Comparison of ENCODE assay signal across 7 cellular contexts in the genomic region with DNA sequence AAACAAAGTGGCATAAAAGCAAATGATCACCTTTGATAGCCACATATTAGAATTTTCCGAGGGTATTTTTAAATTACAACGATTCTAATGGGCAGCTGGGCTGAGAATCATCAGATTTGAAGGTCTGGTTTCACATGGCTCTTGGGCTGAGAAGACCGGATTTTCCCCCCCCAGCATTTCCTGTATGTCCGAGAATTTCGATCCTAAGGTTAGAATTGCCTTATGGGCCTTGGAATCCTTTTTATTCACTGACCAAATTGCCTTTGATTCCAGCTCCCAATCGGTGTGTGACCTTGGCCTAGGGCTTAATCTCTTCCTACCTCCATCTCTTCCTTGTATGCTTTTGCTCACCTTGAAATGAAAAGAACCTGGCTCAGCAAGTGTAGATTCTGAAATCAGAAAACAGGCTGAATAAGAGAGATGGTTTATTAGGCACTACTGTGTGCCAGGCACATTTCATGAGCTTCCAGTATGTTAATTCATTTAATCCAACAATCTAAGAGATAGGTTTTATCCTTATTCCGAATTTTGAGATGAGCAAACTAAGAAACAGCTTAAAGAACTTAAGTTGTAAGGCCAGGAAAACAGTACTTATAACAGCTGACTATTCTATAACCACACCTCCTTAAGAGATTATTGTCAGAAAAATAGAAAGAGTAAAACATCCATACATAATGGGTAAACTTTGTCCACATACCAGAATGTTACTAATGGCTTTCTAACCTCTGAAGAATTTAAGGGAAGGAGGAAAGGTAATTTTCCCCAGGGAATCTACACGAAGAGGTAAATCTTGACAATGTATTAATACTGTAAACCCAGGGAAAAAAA. TPM values are rescaled to one million over a fixed set of nuclear protein-coding genes. Genes with fewer than 3 reads are reported as not detected.
A peak's percentile ranks its signal among the peaks of the same experiment; 100 is the strongest.
DNase-seq lines count a peak whose midpoint lies in the region; ATAC-seq and TF ChIP-seq lines count a peak whose summit lies in the region.

No MANE protein-coding gene starts in this region.

- H3K27ac ChIP-seq in HEK293 (ENCODE audit: extremely low read depth, low read depth, low read length) = no peak overlapping the region
- peak overlapping the region; percentile 77 for H3K27ac ChIP-seq in foreskin keratinocyte
- peak overlapping the region; percentile 51 to 96 (median 90) for H3K27ac ChIP-seq in skin epidermis

- H3K4me1 ChIP-seq in HEK293 (ENCODE audit: control insufficient read depth, insufficient read depth, low read length) (no peaks in the 10 kb centered on the region), foreskin keratinocyte (peaks cover 11% of the 10 kb centered on the region)

- H3K4me3 ChIP-seq in HEK293 (ENCODE audit: low read depth, low read length) (peak overlapping the region; percentile 90), skin epidermis (peak overlapping the region; percentile 50 to 87 (median 82))

- ATAC-seq in foreskin keratinocyte = no peak
- ATAC-seq in HG02610 (IDR thresholded peaks at IDR 0.05; ENCODE audit: unreplicated experiment) = no peak

- no peak for TF ChIP-seq CTCF in HEK293 (tag by site-specific recombination; IDR thresholded peaks at IDR 0.05)
- TF ChIP-seq CTCF in foreskin keratinocyte (conservative IDR thresholded peaks at IDR 0.05) = no peak

- H3K9me3 ChIP-seq in HEK293 (ENCODE audit: control insufficient read depth, insufficient read depth, low read depth, low read length) = no peaks in the 10 kb centered on the region

- POLR2A ChIA-PET in HEK293 (lab: Yijun Ruan, JAX) = interaction anchor here (0.6 to 6.2 kb wide), 11 partner anchors 23 to 1020 kb away, joined by 3 to 439 read pairs (median 53); a partner anchor contains a TSS

- DNase-seq in SW480 (ENCODE audit: low spot score) (peak; percentile 16), foreskin keratinocyte (peak in 1 of 2 donors; percentile 46), A172 (ENCODE audit: low spot score) (no peak), cerebellar nuclear complex (lab: John Stamatoyannopoulos, UW) (no peak)

- CTCF ChIA-PET in HEK293 (lab: Yijun Ruan, JAX) = interaction anchor here (0.6 to 1.2 kb wide), 7 partner anchors 16 to 407 kb away, joined by 3 to 6 read pairs (median 4); a partner anchor contains a TSS

- H3K27me3 ChIP-seq in foreskin keratinocyte = no peaks in the 10 kb centered on the region

- no peaks in the 10 kb centered on the region for H3K36me3 ChIP-seq in HEK293 (ENCODE audit: control insufficient read depth in 2 of 2, insufficient read depth in 1 of 2, low read length in 2 of 2)

TF ChIP-seq in HEK293, 187 proteins besides CTCF, POLR2A, EP300 and RAD21:
- TF ChIP-seq ZBTB17 (tag by site-specific recombination; IDR thresholded peaks at IDR 0.05) (peak; percentile 9; the same call in 1 of the 2 replicates), ZNF561 (tag by site-specific recombination; IDR thresholded peaks at IDR 0.05; ENCODE audit: borderline replicate concordance) (0 out of 2 replicates have a peak, but pooled peaks have one; percentile 14)
- TF ChIP-seq, protein P1, sequence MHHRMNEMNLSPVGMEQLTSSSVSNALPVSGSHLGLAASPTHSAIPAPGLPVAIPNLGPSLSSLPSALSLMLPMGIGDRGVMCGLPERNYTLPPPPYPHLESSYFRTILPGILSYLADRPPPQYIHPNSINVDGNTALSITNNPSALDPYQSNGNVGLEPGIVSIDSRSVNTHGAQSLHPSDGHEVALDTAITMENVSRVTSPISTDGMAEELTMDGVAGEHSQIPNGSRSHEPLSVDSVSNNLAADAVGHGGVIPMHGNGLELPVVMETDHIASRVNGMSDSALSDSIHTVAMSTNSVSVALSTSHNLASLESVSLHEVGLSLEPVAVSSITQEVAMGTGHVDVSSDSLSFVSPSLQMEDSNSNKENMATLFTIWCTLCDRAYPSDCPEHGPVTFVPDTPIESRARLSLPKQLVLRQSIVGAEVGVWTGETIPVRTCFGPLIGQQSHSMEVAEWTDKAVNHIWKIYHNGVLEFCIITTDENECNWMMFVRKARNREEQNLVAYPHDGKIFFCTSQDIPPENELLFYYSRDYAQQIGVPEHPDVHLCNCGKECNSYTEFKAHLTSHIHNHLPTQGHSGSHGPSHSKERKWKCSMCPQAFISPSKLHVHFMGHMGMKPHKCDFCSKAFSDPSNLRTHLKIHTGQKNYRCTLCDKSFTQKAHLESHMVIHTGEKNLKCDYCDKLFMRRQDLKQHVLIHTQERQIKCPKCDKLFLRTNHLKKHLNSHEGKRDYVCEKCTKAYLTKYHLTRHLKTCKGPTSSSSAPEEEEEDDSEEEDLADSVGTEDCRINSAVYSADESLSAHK (tag by site-specific recombination; IDR thresholded peaks at IDR 0.05) = no peak

RNA-seq across cellular contexts. Expression of a gene that starts 39.4 kb away (rescaled TPM):
- total RNA-seq in foreskin keratinocyte = 13.2 and 13.6 TPM in 2 replicates
- polyA plus RNA-seq in foreskin keratinocyte = 4.2 and 5.1 TPM in 2 replicates
- total RNA-seq in A172 (2014; rRNA removed; shearing (Covaris generic)) = 15.6 and 17.0 TPM in 2 replicates
